Comparison of ENCODE assay signal across 18 cellular contexts in genomic region chr3:101998256-101998926, GRCh38.
DNase-seq lines count a peak whose midpoint lies in the region; ATAC-seq and TF ChIP-seq lines count a peak whose summit lies in the region.
"Had no signal": no experiment of that assay in that cellular context is flagged by ENCODE, and none has a peak within 500 bp of the region (broad histone marks: within the 10 kb centered on the region; RNA-seq: fewer than 3 reads in every experiment).

No MANE protein-coding gene starts in this region.

- H3K27me3 ChIP-seq in SU-DHL-6 (ENCODE audit: low read length), result no peaks in the 10 kb centered on the region
- no peaks in the 10 kb centered on the region for H3K27me3 ChIP-seq in mesenchymal stem cell (ENCODE audit: control insufficient read depth in 1 of 2, insufficient read depth in 1 of 2, low read length in 2 of 2)
- H3K27me3 ChIP-seq: cardiac muscle cell, MG63 had no signal

- no peaks in the 10 kb centered on the region for H3K79me2 ChIP-seq in SU-DHL-6 (ENCODE audit: insufficient read depth, low read length)

- H4K8ac ChIP-seq in mesenchymal stem cell (ENCODE audit: low read length), result no peak overlapping the region

- H3K14ac ChIP-seq in mesenchymal stem cell (ENCODE audit: low read length in 2 of 2), result no peak overlapping the region

- WGBS in mesenchymal stem cell, result 93% methylated on average over 3 of the region's 3 CpGs

- DNase-seq in NCI-H82 (lab: John Stamatoyannopoulos, UW) (peak; percentile 31), NCI-H82 treated with DMSO at 0.1 percent for 48 hours (lab: John Stamatoyannopoulos, UW; ENCODE audit: unreplicated experiment) (no peak), mesenchymal stem cell (peak; percentile 61), NCI-H526 (lab: John Stamatoyannopoulos, UW) (no peak)
- no peak for DNase-seq in stimulated activated CD4-positive, alpha-beta T cell treated with anti-CD3 and anti-CD28 coated beads, Interleukin-1b, Interleukin-23, amount 100 ng/mL, for 48 hours
- no peak for DNase-seq in activated CD4-positive, CD25-positive, alpha-beta regulatory T cell (lab: John Stamatoyannopoulos, UW)
- DNase-seq: CD8-positive, alpha-beta T cell; effector memory CD4-positive, alpha-beta T cell; H7; MG63; NCI-H1930; NCI-H69; nucleus accumbens; RPMI8226; WERI-Rb-1 had no signal

- H2BK5ac ChIP-seq in mesenchymal stem cell (ENCODE audit: low read depth, low read length, poor library complexity, severe bottlenecking), result no peak overlapping the region

- no peak overlapping the region for H3K4me3 ChIP-seq in SU-DHL-6 (ENCODE audit: insufficient read depth, low read length, poor library complexity, severe bottlenecking)
- no peak overlapping the region for H3K4me3 ChIP-seq in mesenchymal stem cell (ENCODE audit: insufficient read depth in 1 of 2, low read depth in 1 of 2, low read length in 2 of 2)
- H3K4me3 ChIP-seq: cardiac muscle cell, MG63 had no signal

- H3K27ac ChIP-seq in SU-DHL-6 (ENCODE audit: low read depth, low read length) (peak overlapping the region; percentile 78), mesenchymal stem cell (ENCODE audit: low read length, poor library complexity, severe bottlenecking) (peak overlapping the region; percentile 65)
- H3K27ac ChIP-seq: cardiac muscle cell, WERI-Rb-1 had no signal

- H3K4me1 ChIP-seq in mesenchymal stem cell (ENCODE audit: control insufficient read depth, insufficient read depth, low read depth, low read length), result peaks cover 4% of the 10 kb centered on the region

- no peaks in the 10 kb centered on the region for H3K9me2 ChIP-seq in SU-DHL-6 (replicated peaks; ENCODE audit: insufficient read depth, low read length)

- H2BK12ac ChIP-seq in mesenchymal stem cell (ENCODE audit: low read length in 2 of 2), result no peak overlapping the region

- H4K91ac ChIP-seq in mesenchymal stem cell (ENCODE audit: low read length), result no peak overlapping the region

- H3K9ac ChIP-seq in SU-DHL-6 (ENCODE audit: low read length) (peak overlapping the region; percentile 36), mesenchymal stem cell (ENCODE audit: low read length) (no peak overlapping the region)

- H3K4ac ChIP-seq in mesenchymal stem cell (ENCODE audit: low read depth in 1 of 2, low read length in 2 of 2), result no peak overlapping the region

- no peaks in the 10 kb centered on the region for H3K79me1 ChIP-seq in mesenchymal stem cell (replicated peaks; ENCODE audit: low read length, poor library complexity, severe bottlenecking)

- no peak overlapping the region for H3K23ac ChIP-seq in mesenchymal stem cell (ENCODE audit: low read length in 2 of 2)

- peaks cover 25% of the 10 kb centered on the region for H3F3A ChIP-seq in SU-DHL-6 (ENCODE audit: insufficient read depth)

- peak; percentile 49 for TF ChIP-seq CTCF in SU-DHL-6 (IDR thresholded peaks at IDR 0.05; ENCODE audit: insufficient read depth, low read length, poor library complexity, severe bottlenecking)

- no peak overlapping the region for H2AK5ac ChIP-seq in mesenchymal stem cell (ENCODE audit: low read length, severe bottlenecking)

- H3K4me2 ChIP-seq in SU-DHL-6 (ENCODE audit: low read depth, low read length, poor library complexity, severe bottlenecking) (peak overlapping the region; percentile 54), mesenchymal stem cell (ENCODE audit: low read length, poor library complexity, severe bottlenecking) (no peak overlapping the region)

- H3K18ac ChIP-seq in mesenchymal stem cell (ENCODE audit: low read depth in 1 of 2, low read length in 2 of 2), result peak overlapping the region in 1 of 2 experiments; percentile 45

- no peaks in the 10 kb centered on the region for H4K20me1 ChIP-seq in SU-DHL-6 (ENCODE audit: low read depth, low read length)

- H2AFZ ChIP-seq in SU-DHL-6 (ENCODE audit: low read depth, low read length, severe bottlenecking) (peak overlapping the region; percentile 57), mesenchymal stem cell (ENCODE audit: low read depth, low read length) (no peak overlapping the region)

- H2BK120ac ChIP-seq in mesenchymal stem cell (ENCODE audit: low read depth, low read length), result no peak overlapping the region

- H3K9me3 ChIP-seq in SU-DHL-6 (ENCODE audit: insufficient read depth, low read length) (no peaks in the 10 kb centered on the region), mesenchymal stem cell (ENCODE audit: control insufficient read depth, low read length) (no peaks in the 10 kb centered on the region)
- H3K9me3 ChIP-seq: MG63 had no signal

- no peak for ATAC-seq in GM21367 (IDR thresholded peaks at IDR 0.05; ENCODE audit: unreplicated experiment)
- ATAC-seq: CD8-positive, alpha-beta T cell had no signal

- no peak overlapping the region for H2BK15ac ChIP-seq in mesenchymal stem cell (ENCODE audit: low read depth, poor library complexity, severe bottlenecking)

- H3K36me3 ChIP-seq in SU-DHL-6 (ENCODE audit: low read length) (no peaks in the 10 kb centered on the region), mesenchymal stem cell (ENCODE audit: control insufficient read depth in 1 of 2, insufficient read depth in 2 of 2, low read depth in 1 of 2, low read length in 2 of 2) (no peaks in the 10 kb centered on the region)
- H3K36me3 ChIP-seq: cardiac muscle cell, MG63, WERI-Rb-1 had no signal

Comparison
In these comparisons a context has a peak if more than half of its experiments do, and no peak if none do; other contexts are left out.
1. DNase-seq: peak in NCI-H82 (single experiment) and mesenchymal stem cell (single experiment); none in NCI-H82 treated with DMSO at 0.1 percent for 48 hours (single experiment), stimulated activated CD4-positive, alpha-beta T cell treated with anti-CD3 and anti-CD28 coated beads, Interleukin-1b, Interleukin-23, amount 100 ng/mL, for 48 hours (single experiment), activated CD4-positive, CD25-positive, alpha-beta regulatory T cell (0 of 4) and NCI-H526 (0 of 2).